Comparison of ENCODE assay signal across 8 cellular contexts in genomic region chr16:67546761-67547422, GRCh38. TPM values are rescaled to one million over a fixed set of nuclear protein-coding genes. Genes with fewer than 3 reads are reported as not detected.
DNase-seq lines count a peak whose midpoint lies in the region; ATAC-seq and TF ChIP-seq lines count a peak whose summit lies in the region.

No MANE protein-coding gene starts in this region.

- CTCF ChIA-PET in SK-N-SH (lab: Yijun Ruan, JAX) = interaction anchor here (0.6 to 15.5 kb wide), 40 partner anchors 8 to 447 kb away, joined by 3 to 263 read pairs (median 4); partner anchors contain the start of genes ACD, ATP6V0D1, C16orf86 and CARMIL2

- ATAC-seq in DND-41 (ENCODE audit: insufficient read depth, low read depth) (peak; percentile 48), HG03342 (IDR thresholded peaks at IDR 0.05; ENCODE audit: unreplicated experiment) (peak; percentile 37), HG02610 (IDR thresholded peaks at IDR 0.05; ENCODE audit: unreplicated experiment) (no peak)
- ATAC-seq in activated naive CD8-positive, alpha-beta T cell treated with anti-CD3 and anti-CD28 coated beads, Interleukin-2, amount 10 ng/mL, durations not matched to agents 7 days and 5 days (ENCODE audit: low read depth) = peak; percentile 44

- H2AFZ ChIP-seq in DND-41 (ENCODE audit: low read depth, low read length) = peak overlapping the region; percentile 37; the same call in 1 of the 2 replicates
- H2AFZ ChIP-seq in SK-N-SH (ENCODE audit: low read depth) = no peak overlapping the region

- H3K27me3 ChIP-seq in DND-41 (ENCODE audit: insufficient read depth, low read length, poor library complexity) = no peaks in the 10 kb centered on the region
- H3K27me3 ChIP-seq in SK-N-SH (ENCODE audit: insufficient read depth) = no peaks in the 10 kb centered on the region
- no peaks in the 10 kb centered on the region for H3K27me3 ChIP-seq in cardiac muscle cell

- H3K36me3 ChIP-seq in DND-41 (ENCODE audit: insufficient read depth, low read length) = peaks cover 45% of the 10 kb centered on the region
- peaks cover 16 to 36% of the 10 kb centered on the region in 2 experiments for H3K36me3 ChIP-seq in SK-N-SH (replicated peaks in 1 of 2; ENCODE audit: control insufficient read depth in 1 of 2, insufficient read depth in 2 of 2, low read length in 1 of 2)
- H3K36me3 ChIP-seq in cardiac muscle cell = peaks cover 2% of the 10 kb centered on the region

- H3K9me3 ChIP-seq in DND-41 (ENCODE audit: insufficient read depth, low read length, severe bottlenecking) (no peaks in the 10 kb centered on the region), SK-N-SH (no peaks in the 10 kb centered on the region), cardiac muscle cell (ENCODE audit: low read depth) (no peaks in the 10 kb centered on the region)

- H3K79me2 ChIP-seq in DND-41 (ENCODE audit: insufficient read depth, low read length) = peaks cover 21% of the 10 kb centered on the region; the same call in 1 of the 2 replicates
- H3K79me2 ChIP-seq in SK-N-SH (ENCODE audit: insufficient read depth) = no peaks in the 10 kb centered on the region

- H3K36me3 Mint-ChIP-seq in activated naive CD8-positive, alpha-beta T cell treated with anti-CD3 and anti-CD28 coated beads, Interleukin-2, amount 10 ng/mL, durations not matched to agents 7 days and 5 days = peaks cover 10% of the 10 kb centered on the region
- peaks cover 3% of the 10 kb centered on the region for H3K36me3 Mint-ChIP-seq in progenitor cell of endocrine pancreas (ENCODE audit: insufficient read depth)

- peaks cover 43% of the 10 kb centered on the region for H3K4me1 Mint-ChIP-seq in activated naive CD8-positive, alpha-beta T cell treated with anti-CD3 and anti-CD28 coated beads, Interleukin-2, amount 10 ng/mL, durations not matched to agents 7 days and 5 days
- H3K4me1 Mint-ChIP-seq in progenitor cell of endocrine pancreas (ENCODE audit: low read depth) = no peaks in the 10 kb centered on the region

- H3K27me3 Mint-ChIP-seq in activated naive CD8-positive, alpha-beta T cell treated with anti-CD3 and anti-CD28 coated beads, Interleukin-2, amount 10 ng/mL, durations not matched to agents 7 days and 5 days = no peaks in the 10 kb centered on the region
- H3K27me3 Mint-ChIP-seq in progenitor cell of endocrine pancreas = no peaks in the 10 kb centered on the region

- peak overlapping the region; percentile 84 for H3K4me3 Mint-ChIP-seq in activated naive CD8-positive, alpha-beta T cell treated with anti-CD3 and anti-CD28 coated beads, Interleukin-2, amount 10 ng/mL, durations not matched to agents 7 days and 5 days
- H3K4me3 Mint-ChIP-seq in progenitor cell of endocrine pancreas (ENCODE audit: low read depth) = no peak overlapping the region

- H3F3A ChIP-seq in SK-N-SH (replicated peaks; ENCODE audit: insufficient read depth) = peaks cover 13% of the 10 kb centered on the region

- TF ChIP-seq EP300 in SK-N-SH (IDR thresholded peaks at IDR 0.05; ENCODE audit: borderline replicate concordance in 1 of 2, low read depth in 1 of 2, low read length in 1 of 2) = no peak

- H3K4me3 ChIP-seq in DND-41 (ENCODE audit: low read depth in 1 of 2, low read length in 2 of 2) (peak overlapping the region in 1 of 2 experiments; percentile 46; a peak in 2 of 4 replicates), SK-N-SH (ENCODE audit: low read depth in 2 of 2, low read length in 1 of 2) (peak overlapping the region in 1 of 2 experiments; percentile 27; a peak in 1 of 4 replicates), cardiac muscle cell (no peak overlapping the region)

- peak; percentile 84 for TF ChIP-seq RAD21 in SK-N-SH (IDR thresholded peaks at IDR 0.05; ENCODE audit: low read length)

- peaks cover 7% of the 10 kb centered on the region; the same call in 1 of the 2 replicates for H4K20me1 ChIP-seq in DND-41 (ENCODE audit: insufficient read depth, low read length)
- peaks cover 24% of the 10 kb centered on the region for H4K20me1 ChIP-seq in SK-N-SH (ENCODE audit: insufficient read depth)

- H3K4me1 ChIP-seq in DND-41 (ENCODE audit: insufficient read depth, low read length) = peaks cover 60% of the 10 kb centered on the region
- H3K4me1 ChIP-seq in SK-N-SH (ENCODE audit: control insufficient read depth in 1 of 2, insufficient read depth in 2 of 2, low read depth in 1 of 2, low read length in 1 of 2) = no peaks in the 10 kb centered on the region
- no peaks in the 10 kb centered on the region for H3K4me1 ChIP-seq in cardiac muscle cell (ENCODE audit: low read depth)

- 33% methylated on average over 7 of the region's 7 CpGs for WGBS in SK-N-SH (ENCODE audit: low lambda C conversion rate)

- TF ChIP-seq CTCF in DND-41 (IDR thresholded peaks at IDR 0.05; ENCODE audit: borderline replicate concordance, extremely low read depth, low read length, poor library complexity, severe bottlenecking) (peak; percentile 99), SK-N-SH (IDR thresholded peaks at IDR 0.05) (peak; percentile 85), cardiac muscle cell (IDR thresholded peaks at IDR 0.05; ENCODE audit: low read depth, low read length) (peak; percentile 90), progenitor cell of endocrine pancreas (IDR thresholded peaks at IDR 0.05; ENCODE audit: unreplicated experiment) (peak; percentile 97)

- H3K9me2 ChIP-seq in SK-N-SH = no peaks in the 10 kb centered on the region

- H3K9me3 Mint-ChIP-seq in activated naive CD8-positive, alpha-beta T cell treated with anti-CD3 and anti-CD28 coated beads, Interleukin-2, amount 10 ng/mL, durations not matched to agents 7 days and 5 days = no peaks in the 10 kb centered on the region
- H3K9me3 Mint-ChIP-seq in progenitor cell of endocrine pancreas (ENCODE audit: low read depth) = no peaks in the 10 kb centered on the region

- peak overlapping the region; percentile 99 for H3K27ac ChIP-seq in DND-41 (ENCODE audit: low read length)
- no peak overlapping the region; a peak in 1 of 4 replicates for H3K27ac ChIP-seq in SK-N-SH (ENCODE audit: low read depth in 2 of 2, low read length in 1 of 2)
- H3K27ac ChIP-seq in cardiac muscle cell = peak overlapping the region; percentile 26

- DNase-seq in DND-41 = peak; percentile 86
- DNase-seq in SK-N-SH = peak; percentile 91
- peak; percentile 83 for DNase-seq in activated naive CD8-positive, alpha-beta T cell treated with anti-CD3 and anti-CD28 coated beads, Interleukin-2, amount 10 ng/mL, durations not matched to agents 7 days and 5 days
- DNase-seq in cardiac muscle cell (ENCODE audit: low read depth in 1 of 2, low spot score in 1 of 2) = peak; percentile 76 to 81
- peak; percentile 74 for DNase-seq in progenitor cell of endocrine pancreas (ENCODE audit: low spot score, unreplicated experiment)
- DNase-seq in OCI-M2 (lab: John Stamatoyannopoulos, UW; ENCODE audit: unreplicated experiment) = no peak

- POLR2A ChIA-PET in SK-N-SH (lab: Yijun Ruan, JAX) = interaction anchor here (0.6 to 2.8 kb wide), 5 partner anchors 9 to 273 kb away, joined by 3 to 13 read pairs (median 5); partner anchors contain the start of genes CARMIL2 and CTCF
- POLR2A ChIA-PET in activated naive CD8-positive, alpha-beta T cell treated with anti-CD3 and anti-CD28 coated beads, Interleukin-2, amount 10 ng/mL, durations not matched to agents 7 days and 5 days (lab: Charles Lee) = interaction anchor here (1.0 to 5.8 kb wide), 12 partner anchors 10 to 300 kb away, joined by 3 to 155 read pairs (median 12); partner anchors contain the start of genes ACD, ATP6V0D1, C16orf86 and CARMIL2

- H3K27ac Mint-ChIP-seq in activated naive CD8-positive, alpha-beta T cell treated with anti-CD3 and anti-CD28 coated beads, Interleukin-2, amount 10 ng/mL, durations not matched to agents 7 days and 5 days = peak overlapping the region; percentile 99
- no peak overlapping the region for H3K27ac Mint-ChIP-seq in progenitor cell of endocrine pancreas

- H3K4me2 ChIP-seq in DND-41 (ENCODE audit: insufficient read depth, low read length) (peak overlapping the region; percentile 61), SK-N-SH (no peak overlapping the region)

- peak overlapping the region; percentile 65 for H3K9ac ChIP-seq in DND-41 (ENCODE audit: low read depth, low read length)
- H3K9ac ChIP-seq in SK-N-SH = no peak overlapping the region

TF ChIP-seq in SK-N-SH, 30 proteins besides CTCF, POLR2A, EP300 and RAD21:
- TF ChIP-seq POLR2AphosphoS5 (IDR thresholded peaks at IDR 0.05; ENCODE audit: low read depth, low read length) (0 out of 2 replicates have a peak, but pooled peaks have one; percentile 9), NRF1 (IDR thresholded peaks at IDR 0.05; ENCODE audit: low read depth, low read length) (no peak), SIN3A (IDR thresholded peaks at IDR 0.05; ENCODE audit: borderline replicate concordance, low read depth, low read length) (0 out of 2 replicates have a peak, but pooled peaks have one; percentile 16), SMC3 (IDR thresholded peaks at IDR 0.05; ENCODE audit: low read depth, low read length) (peak; percentile 85)

RNA-seq across cellular contexts. Expression of gene CTCF, which starts 15.4 kb away (rescaled TPM):
- polyA plus RNA-seq in SK-N-SH (2012; rRNA removed) (18.8 and 19.6 TPM in 2 replicates), cardiac muscle cell (37.6 and 38.0 TPM in 2 replicates)
- polyA plus RNA-seq in SK-N-SH (2012; cell fraction: cytosol; rRNA removed) = 20.3 and 22.0 TPM in 2 replicates
- polyA plus RNA-seq in SK-N-SH (2012; cell fraction: nucleus; rRNA removed) = 17.4 and 24.1 TPM in 2 replicates
- 10 to 100 TPM; 69.9 to 72.3 TPM for total RNA-seq in activated naive CD8-positive, alpha-beta T cell treated with anti-CD3 and anti-CD28 coated beads, Interleukin-2, amount 10 ng/mL, durations not matched to agents 7 days and 5 days
- total RNA-seq in cardiac muscle cell (25.2 and 33.9 TPM in 2 replicates), progenitor cell of endocrine pancreas (67.8 and 69.8 TPM in 2 replicates)

RNA-seq across cellular contexts. Expression of gene RIPOR1, which starts 18.3 kb away (rescaled TPM):
- 12.1 and 24.7 TPM in 2 replicates for polyA plus RNA-seq in SK-N-SH (2012; rRNA removed)
- 16.7 and 23.3 TPM in 2 replicates for polyA plus RNA-seq in SK-N-SH (2012; cell fraction: cytosol; rRNA removed)
- polyA plus RNA-seq in SK-N-SH (2012; cell fraction: nucleus; rRNA removed) = 80.4 and 105 TPM in 2 replicates
- 10 to 100 TPM; 28.7 to 35.7 TPM for total RNA-seq in activated naive CD8-positive, alpha-beta T cell treated with anti-CD3 and anti-CD28 coated beads, Interleukin-2, amount 10 ng/mL, durations not matched to agents 7 days and 5 days
- total RNA-seq in cardiac muscle cell = 27.3 and 35.7 TPM in 2 replicates
- polyA plus RNA-seq in cardiac muscle cell = 29.5 and 46.3 TPM in 2 replicates
- total RNA-seq in progenitor cell of endocrine pancreas = 72.7 and 78.8 TPM in 2 replicates

Comparison
In these comparisons a context has a peak if more than half of its experiments do, and no peak if none do; other contexts are left out.
1. H3K27ac ChIP-seq: peak in DND-41 (single experiment) and cardiac muscle cell (single experiment); none in SK-N-SH (0 of 2).
2. Peak in every context shown above with its lines, with median percentiles within 50 percentile points of each other: CTCF ChIP-seq.